Comparison of ENCODE assay signal across 15 cellular contexts in the genomic region with DNA sequence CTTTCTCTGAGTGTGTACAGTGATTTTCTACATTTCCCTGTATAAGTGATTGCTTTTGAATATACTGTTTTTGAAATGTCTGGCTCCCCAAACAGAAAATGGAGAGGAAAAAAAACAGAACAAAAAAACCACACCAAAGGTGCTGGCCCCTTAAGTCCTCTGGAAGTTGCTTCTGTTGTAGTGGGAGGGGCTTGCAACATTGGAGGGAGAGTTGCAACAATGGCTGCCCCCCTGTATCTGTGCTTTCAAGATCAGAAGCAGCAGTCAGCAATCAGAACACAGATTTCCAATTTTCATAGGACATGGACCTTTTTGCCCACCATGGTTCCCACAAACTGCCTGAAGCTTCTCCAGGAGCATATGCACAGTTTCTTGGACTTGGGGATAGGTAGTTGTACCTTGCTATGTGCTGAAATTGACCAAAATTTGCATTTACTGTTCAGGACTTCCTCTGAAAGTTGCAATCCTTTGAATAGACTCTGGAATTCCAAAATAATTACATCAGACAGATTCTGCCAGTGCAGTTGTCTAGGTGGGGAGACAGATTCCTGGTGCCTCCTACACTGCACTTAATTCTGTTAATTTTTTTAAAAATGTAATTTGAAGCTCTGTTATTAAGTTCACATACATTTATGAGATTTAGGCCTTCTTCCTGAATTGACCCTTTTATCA. TPM values are rescaled to one million over a fixed set of nuclear protein-coding genes. Genes with fewer than 3 reads are reported as not detected.
DNase-seq lines count a peak whose midpoint lies in the region; ATAC-seq and TF ChIP-seq lines count a peak whose summit lies in the region.
"Had no signal": no experiment of that assay in that cellular context is flagged by ENCODE, and none has a peak within 500 bp of the region (broad histone marks: within the 10 kb centered on the region; RNA-seq: fewer than 3 reads in every experiment).

No MANE protein-coding gene starts in this region.

- DNase-seq in SIG-M5 treated with dmso at 0.1 percent for 504 hours (lab: John Stamatoyannopoulos, UW; ENCODE audit: unreplicated experiment) (peak; percentile 30), SIG-M5 (lab: John Stamatoyannopoulos, UW) (no peak), OCI-M1 (lab: John Stamatoyannopoulos, UW) (peak; percentile 25), fibroblast of pulmonary artery (ENCODE audit: low read depth) (peak; percentile 46), smooth muscle cell (lab: John Stamatoyannopoulos, UW; ENCODE audit: unreplicated experiment) (no peak), NCI-H2227 treated with DMSO at 0.1 percent for 48 hours (lab: John Stamatoyannopoulos, UW) (no peak)
- no peak for DNase-seq in activated T-cell treated with anti-CD3 and anti-CD28 coated beads, Interleukin-2, amount 50 U/mL, for 4 hours
- DNase-seq: activated CD4-positive, alpha-beta T cell treated with anti-CD3 and anti-CD28 coated beads for 48 hours; cerebellar nuclear complex; NCI-H1417; NCI-H82; small intestine; transverse colon had no signal

- H3K4me3 Mint-ChIP-seq in activated T-cell treated with anti-CD3 and anti-CD28 coated beads, Interleukin-2, amount 50 U/mL, for 4 hours, result no peak overlapping the region

- H3K4me3 ChIP-seq in fibroblast of pulmonary artery (replicated peaks; ENCODE audit: low read depth, low read length), result no peak overlapping the region
- no peak overlapping the region for H3K4me3 ChIP-seq in smooth muscle cell
- H3K4me3 ChIP-seq: SK-N-MC, transverse colon had no signal

- H3K4me2 ChIP-seq in smooth muscle cell, result no peak overlapping the region

- no peaks in the 10 kb centered on the region for H3K27me3 ChIP-seq in smooth muscle cell (ENCODE audit: low read depth)
- H3K27me3 ChIP-seq: transverse colon had no signal

- no peaks in the 10 kb centered on the region for H3K27me3 Mint-ChIP-seq in activated T-cell treated with anti-CD3 and anti-CD28 coated beads, Interleukin-2, amount 50 U/mL, for 4 hours (ENCODE audit: low read depth)

- H3K36me3 ChIP-seq in smooth muscle cell (ENCODE audit: low read depth), result peaks cover 12% of the 10 kb centered on the region

- peak overlapping the region; percentile 10 for H3K27ac ChIP-seq in smooth muscle cell (ENCODE audit: low read depth)
- H3K27ac ChIP-seq: SK-N-MC, transverse colon had no signal

- H3K79me2 ChIP-seq in smooth muscle cell (ENCODE audit: low read depth), result peaks cover 39% of the 10 kb centered on the region

- ATAC-seq in activated T-cell treated with anti-CD3 and anti-CD28 coated beads, Interleukin-2, amount 50 U/mL, for 4 hours, result no peak
- no peak for ATAC-seq in HG03378 (IDR thresholded peaks at IDR 0.05; ENCODE audit: unreplicated experiment)

- peaks cover 3% of the 10 kb centered on the region for H3K9me3 ChIP-seq in smooth muscle cell (replicated peaks; ENCODE audit: low read depth)

- H4K20me1 ChIP-seq in smooth muscle cell (ENCODE audit: low read depth), result peaks cover 3% of the 10 kb centered on the region

- peaks cover 14% of the 10 kb centered on the region for H3K4me1 Mint-ChIP-seq in activated T-cell treated with anti-CD3 and anti-CD28 coated beads, Interleukin-2, amount 50 U/mL, for 4 hours (ENCODE audit: low read depth)

- peaks cover 17% of the 10 kb centered on the region for H3K36me3 Mint-ChIP-seq in activated T-cell treated with anti-CD3 and anti-CD28 coated beads, Interleukin-2, amount 50 U/mL, for 4 hours (ENCODE audit: insufficient read depth)

- H3K4me1 ChIP-seq in smooth muscle cell (ENCODE audit: low read depth), result no peaks in the 10 kb centered on the region

- H3F3A ChIP-seq in smooth muscle cell (ENCODE audit: low read depth), result no peaks in the 10 kb centered on the region

- H3K9ac ChIP-seq in smooth muscle cell (ENCODE audit: low read depth), result no peak overlapping the region

- TF ChIP-seq CTCF in fibroblast of pulmonary artery (IDR thresholded peaks at IDR 0.05; ENCODE audit: low read length, missing control alignments) (no peak), smooth muscle cell (IDR thresholded peaks at IDR 0.05; ENCODE audit: borderline replicate concordance, insufficient read depth, poor library complexity, severe bottlenecking) (no peak)

- no peak overlapping the region for H2AFZ ChIP-seq in smooth muscle cell (ENCODE audit: low read depth)

- peaks cover 6% of the 10 kb centered on the region for H3K9me3 Mint-ChIP-seq in activated T-cell treated with anti-CD3 and anti-CD28 coated beads, Interleukin-2, amount 50 U/mL, for 4 hours

RNA-seq across cellular contexts. Expression of gene BIVM, which starts 13.8 kb away (rescaled TPM):
- total RNA-seq in smooth muscle cell, result 7.7 and 19.6 TPM in 2 replicates
- polyA plus RNA-seq in smooth muscle cell, result 7.8 and 9.1 TPM in 2 replicates
- 1 to 10 TPM; 6.2 to 8.9 (median 7.3) TPM for total RNA-seq in activated T-cell treated with anti-CD3 and anti-CD28 coated beads, Interleukin-2, amount 50 U/mL, for 4 hours

RNA-seq across cellular contexts. Expression of gene POGLUT2, which starts 14.0 kb away (rescaled TPM):
- 34.5 and 49.3 TPM in 2 replicates for total RNA-seq in smooth muscle cell
- polyA plus RNA-seq in smooth muscle cell, result 27.9 and 41.7 TPM in 2 replicates
- total RNA-seq in activated T-cell treated with anti-CD3 and anti-CD28 coated beads, Interleukin-2, amount 50 U/mL, for 4 hours, result 1 to 10 TPM; 3.2 to 5.7 (median 4.7) TPM

RNA-seq across cellular contexts. Expression of gene ERCC5, which starts 33.1 kb away (rescaled TPM):
- total RNA-seq in smooth muscle cell, result 65.2 and 67.6 TPM in 2 replicates
- 29.9 and 30.1 TPM in 2 replicates for polyA plus RNA-seq in smooth muscle cell
- 10 to 100 TPM; 32.1 to 34.9 (median 33.7) TPM for total RNA-seq in activated T-cell treated with anti-CD3 and anti-CD28 coated beads, Interleukin-2, amount 50 U/mL, for 4 hours

RNA-seq across cellular contexts. Expression of gene TEX30, which starts 39.2 kb away (rescaled TPM):
- total RNA-seq in smooth muscle cell, result 14.0 and 15.3 TPM in 2 replicates
- polyA plus RNA-seq in smooth muscle cell, result 17.2 and 17.4 TPM in 2 replicates
- 10 to 100 TPM; 35.5 to 37.9 (median 35.7) TPM for total RNA-seq in activated T-cell treated with anti-CD3 and anti-CD28 coated beads, Interleukin-2, amount 50 U/mL, for 4 hours

Comparison
In these comparisons a context has a peak if more than half of its experiments do, and no peak if none do; other contexts are left out.
1. DNase-seq: peak in SIG-M5 treated with dmso at 0.1 percent for 504 hours (single experiment), OCI-M1 (single experiment) and fibroblast of pulmonary artery (single experiment); none in SIG-M5 (single experiment), smooth muscle cell (single experiment), activated T-cell treated with anti-CD3 and anti-CD28 coated beads, Interleukin-2, amount 50 U/mL, for 4 hours (single experiment) and NCI-H2227 treated with DMSO at 0.1 percent for 48 hours (single experiment).